Comparison of ENCODE assay signal across 11 cellular contexts in the genomic region with DNA sequence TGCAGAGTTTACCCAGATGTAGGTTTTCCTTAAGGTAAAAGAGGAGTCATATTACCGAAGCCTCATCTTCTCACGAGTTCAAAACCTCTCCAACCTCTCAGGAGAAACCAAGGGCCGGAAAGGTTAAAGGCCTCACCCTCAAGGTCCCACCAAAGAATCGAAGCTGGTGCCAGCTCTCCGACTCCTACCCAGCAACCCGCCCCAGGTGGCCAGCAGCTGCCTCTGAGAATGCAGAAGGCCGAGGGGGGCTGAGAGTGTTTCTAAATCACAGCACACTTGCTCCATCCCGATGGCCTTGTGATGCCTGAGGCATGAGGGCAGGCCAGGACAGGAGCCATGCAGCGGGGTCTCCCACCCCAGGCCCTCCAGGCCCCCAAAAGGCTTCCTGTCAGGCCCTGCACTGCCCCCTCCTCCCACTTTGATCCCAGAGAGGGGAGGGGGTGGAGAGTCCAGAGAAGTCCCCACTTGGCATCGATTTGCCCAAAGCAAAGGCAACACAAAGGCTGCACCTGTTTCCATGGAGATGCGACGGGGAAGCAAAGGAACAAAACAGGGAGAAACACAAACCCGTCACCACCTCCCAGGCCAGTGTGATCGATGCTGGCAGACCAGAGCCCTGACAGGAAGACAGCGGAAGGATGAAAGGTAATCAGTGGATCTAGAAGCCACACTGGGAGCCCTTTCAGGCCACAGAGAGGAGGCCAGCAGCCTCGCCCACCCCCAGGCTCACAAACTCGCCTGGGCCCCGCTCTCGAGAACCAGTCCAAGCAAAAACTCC. TPM values are rescaled to one million over a fixed set of nuclear protein-coding genes. Genes with fewer than 3 reads are reported as not detected.
A peak's percentile ranks its signal among the peaks of the same experiment; 100 is the strongest.
DNase-seq lines count a peak whose midpoint lies in the region; ATAC-seq, FAIRE-seq and TF ChIP-seq lines count a peak whose summit lies in the region.
"Had no signal": no experiment of that assay in that cellular context is flagged by ENCODE, and none has a peak within 500 bp of the region (broad histone marks: within the 10 kb centered on the region; RNA-seq: fewer than 3 reads in every experiment).

No MANE protein-coding gene starts in this region.

- H3K27ac Mint-ChIP-seq in osteocyte (ENCODE audit: unreplicated experiment): peak overlapping the region; percentile 59

- H3K4ac ChIP-seq in H1 (replicated peaks; ENCODE audit: insufficient read length, low read depth, low read length): no peak overlapping the region
- H3K4ac ChIP-seq in trophoblast cell (ENCODE audit: low read depth, low read length): no peak overlapping the region

- peak overlapping the region; percentile 68 for H3K27ac ChIP-seq in H1 (ENCODE audit: low read depth, low read length)
- H3K27ac ChIP-seq in PC-9: no peak overlapping the region
- H3K27ac ChIP-seq in trophoblast cell (ENCODE audit: low read depth, low read length): no peak overlapping the region

- no TSS peak for BruUV-seq in PC-9 (replicated peaks; lab: Mats Ljungman, UMichigan)

- H2BK120ac ChIP-seq in H1 (replicated peaks; ENCODE audit: low read depth, low read length) (no peak overlapping the region), trophoblast cell (ENCODE audit: insufficient read depth, low read length, poor library complexity) (no peak overlapping the region)

- TF ChIP-seq RAD21 in H1 (IDR thresholded peaks at IDR 0.05 in 1 of 2, conservative IDR thresholded peaks at IDR 0.05 in 1 of 2; ENCODE audit: low read depth in 2 of 2, low read length in 2 of 2): no peak

- H3K27me3 ChIP-seq in H1 (replicated peaks in 1 of 4; ENCODE audit: control insufficient read depth in 3 of 4, extremely low read depth in 1 of 4, insufficient read depth in 3 of 4, low read length in 3 of 4) (no peaks in the 10 kb centered on the region), PC-9 (ENCODE audit: insufficient read depth, low read depth) (no peaks in the 10 kb centered on the region), trophoblast cell (ENCODE audit: insufficient read depth, low read length) (no peaks in the 10 kb centered on the region)

- H3K79me1 ChIP-seq in H1 (ENCODE audit: low read depth, low read length) (0 out of 2 replicates have a peak, but pooled peaks cover under 1% of the 10 kb centered on the region), trophoblast cell (ENCODE audit: low read length) (no peaks in the 10 kb centered on the region)

- H3K36me3 ChIP-seq in H1 (ENCODE audit: control insufficient read depth in 2 of 4, insufficient read depth in 4 of 4, low read length in 3 of 4) (no peaks in the 10 kb centered on the region), PC-9 (ENCODE audit: low read depth) (no peaks in the 10 kb centered on the region), trophoblast cell (ENCODE audit: control insufficient read depth in 1 of 2, insufficient read depth in 2 of 2, low read length in 2 of 2) (no peaks in the 10 kb centered on the region)

- H3K79me2 ChIP-seq in H1 (ENCODE audit: control insufficient read depth in 1 of 2, insufficient read depth in 2 of 2, low read length in 2 of 2) (no peaks in the 10 kb centered on the region), PC-9 (ENCODE audit: low read depth) (peaks cover 7% of the 10 kb centered on the region; the same call in 1 of the 2 replicates), trophoblast cell (ENCODE audit: control insufficient read depth, insufficient read depth, low read length, poor library complexity) (no peaks in the 10 kb centered on the region)

- no peak overlapping the region for H3K23ac ChIP-seq in H1 (ENCODE audit: insufficient read length)
- no peak overlapping the region for H3K23ac ChIP-seq in trophoblast cell (ENCODE audit: low read length)

- intact Hi-C loops in PC-9 (cut with micrococcal nuclease; ENCODE audit: unreplicated experiment): no loop called here

- peak overlapping the region; percentile 74; the same call in 1 of the 2 replicates for H4K8ac ChIP-seq in H1 (ENCODE audit: extremely low read depth, insufficient read depth, low read length)
- no peak overlapping the region for H4K8ac ChIP-seq in trophoblast cell (ENCODE audit: low read depth, low read length)

- no peak overlapping the region for H4K5ac ChIP-seq in H1 (ENCODE audit: insufficient read length, low read depth, low read length)

- no peaks in the 10 kb centered on the region for H3K27me3 Mint-ChIP-seq in osteocyte (ENCODE audit: unreplicated experiment)

- H3K14ac ChIP-seq in H1 (ENCODE audit: insufficient read length) (no peak overlapping the region), trophoblast cell (ENCODE audit: low read length) (no peak overlapping the region)

- no peak overlapping the region for H3K56ac ChIP-seq in H1 (replicated peaks; ENCODE audit: insufficient read length, low read depth, low read length)

- H3K4me2 ChIP-seq in H1 (ENCODE audit: insufficient read depth in 1 of 2, low read depth in 2 of 2, low read length in 2 of 2) (peak overlapping the region; percentile 19 to 48; a peak in 3 of 4 replicates), PC-9 (no peak overlapping the region), trophoblast cell (ENCODE audit: low read length) (no peak overlapping the region)

- FAIRE-seq in H1 (lab: Jason Lieb, UNC): no peak
- FAIRE-seq: endothelial cell of umbilical vein had no signal

- no peaks in the 10 kb centered on the region for H3K23me2 ChIP-seq in H1 (ENCODE audit: low read depth, low read length)

- peak overlapping the region; percentile 67; the same call in 1 of the 2 replicates for H2BK15ac ChIP-seq in H1 (ENCODE audit: low read length)

- H2BK20ac ChIP-seq in H1 (ENCODE audit: low read length): no peak overlapping the region

- H2AK5ac ChIP-seq in H1 (ENCODE audit: low read depth, low read length) (peak overlapping the region; percentile 47; the same call in 1 of the 2 replicates), trophoblast cell (ENCODE audit: low read length) (no peak overlapping the region)

- ATAC-seq in HG03521 (IDR thresholded peaks at IDR 0.05; ENCODE audit: unreplicated experiment) (no peak), GM18907 (IDR thresholded peaks at IDR 0.05; ENCODE audit: unreplicated experiment) (no peak)

- POLR2A ChIA-PET in H1 (lab: Charles Lee; ENCODE audit: partially characterized antibody): interaction anchor here (0.8 to 1.8 kb wide), 6 partner anchors 10 to 55 kb away, joined by 3 to 5 read pairs (median 4); no protein-coding TSS in a partner anchor
- POLR2A ChIA-PET in PC-9 (lab: Charles Lee; ENCODE audit: unreplicated experiment): no interaction called here

- H3K4me3 Mint-ChIP-seq in osteocyte (ENCODE audit: unreplicated experiment): no peak overlapping the region

- H4K12ac ChIP-seq in trophoblast cell (ENCODE audit: low read depth, low read length): no peak overlapping the region

- no peak overlapping the region for H3K4me3 ChIP-seq in H1 (ENCODE audit: extremely low read depth in 1 of 4, insufficient read depth in 2 of 4, low read depth in 3 of 4, low read length in 4 of 4)
- no peak overlapping the region for H3K4me3 ChIP-seq in PC-9
- no peak overlapping the region for H3K4me3 ChIP-seq in trophoblast cell (ENCODE audit: low read depth, low read length)
- H3K4me3 ChIP-seq: mucosa of descending colon had no signal

- H2AFZ ChIP-seq in H1 (ENCODE audit: low read length): no peak overlapping the region
- no peak overlapping the region for H2AFZ ChIP-seq in PC-9
- no peak overlapping the region for H2AFZ ChIP-seq in trophoblast cell (ENCODE audit: insufficient read depth, low read length, poor library complexity)

- H2BK5ac ChIP-seq in H1 (ENCODE audit: low read depth, low read length) (no peak overlapping the region), trophoblast cell (ENCODE audit: low read depth, low read length, poor library complexity) (no peak overlapping the region)

- H3K9ac ChIP-seq in H1 (replicated peaks in 1 of 4; ENCODE audit: extremely low read depth in 1 of 4, low read depth in 3 of 4, low read length in 3 of 4) (peak overlapping the region in 2 of 4 experiments; percentile 28 to 61; a peak in 4 of 7 replicates), trophoblast cell (ENCODE audit: low read length) (no peak overlapping the region)

- H3K9me2 ChIP-seq in PC-9 (ENCODE audit: insufficient read depth): no peaks in the 10 kb centered on the region

- peaks cover 8 to 28% (median 17%) of the 10 kb centered on the region in 4 experiments; a peak in 6 of 7 replicates for H3K4me1 ChIP-seq in H1 (replicated peaks in 1 of 4; ENCODE audit: control insufficient read depth in 3 of 4, insufficient read depth in 4 of 4, low read length in 3 of 4)
- peaks cover 54% of the 10 kb centered on the region for H3K4me1 ChIP-seq in PC-9 (replicated peaks; ENCODE audit: insufficient read depth)
- peaks cover 12 to 19% of the 10 kb centered on the region in 2 experiments for H3K4me1 ChIP-seq in trophoblast cell (ENCODE audit: control insufficient read depth in 1 of 2, insufficient read depth in 2 of 2, low read length in 2 of 2)

- no peak for TF ChIP-seq EP300 in H1 (IDR thresholded peaks at IDR 0.05; ENCODE audit: borderline replicate concordance in 1 of 2, low read depth in 2 of 2, low read length in 2 of 2)

- H3K9me3 ChIP-seq in H1 (ENCODE audit: insufficient read depth in 2 of 2, low read depth in 1 of 2, low read length in 1 of 2) (no peaks in the 10 kb centered on the region), PC-9 (ENCODE audit: insufficient read depth, low read depth) (no peaks in the 10 kb centered on the region), trophoblast cell (ENCODE audit: insufficient read depth, low read depth, low read length) (no peaks in the 10 kb centered on the region)
- H3K9me3 ChIP-seq: mucosa of descending colon had no signal

- H3K4me1 Mint-ChIP-seq in osteocyte (ENCODE audit: unreplicated experiment): peaks cover 56% of the 10 kb centered on the region

- no peaks in the 10 kb centered on the region for H3K9me3 Mint-ChIP-seq in osteocyte (ENCODE audit: unreplicated experiment)

- DNase-seq in DMS153 treated with DMSO at 0.1 percent for 48 hours (lab: John Stamatoyannopoulos, UW; ENCODE audit: unreplicated experiment): peak; percentile 83
- peak; percentile 84 for DNase-seq in NCI-H2227 (lab: John Stamatoyannopoulos, UW; ENCODE audit: unreplicated experiment)
- DNase-seq in H1 (ENCODE audit: low read depth in 1 of 2, low spot score in 2 of 2): peak in 1 of 2 experiments; percentile 72
- no peak for DNase-seq in osteocyte (ENCODE audit: extremely low spot score, unreplicated experiment)
- no peak for DNase-seq in PC-9
- DNase-seq in trophoblast cell: no peak
- DNase-seq: EL had no signal

- H4K20me1 ChIP-seq in H1 (replicated peaks in 1 of 2; ENCODE audit: control insufficient read depth in 1 of 2, insufficient read depth in 2 of 2, low read length in 2 of 2) (no peaks in the 10 kb centered on the region), PC-9 (ENCODE audit: insufficient read depth) (0 out of 2 replicates have a peak, but pooled peaks cover 3% of the 10 kb centered on the region)

- TF ChIP-seq CTCF in H1 (IDR thresholded peaks at IDR 0.05; ENCODE audit: control extremely low read depth in 1 of 3, insufficient read depth in 1 of 3, low read depth in 1 of 3, low read length in 3 of 3) (no peak), osteocyte (IDR thresholded peaks at IDR 0.05) (no peak), PC-9 (conservative IDR thresholded peaks at IDR 0.05) (no peak)

- H2BK12ac ChIP-seq in H1 (ENCODE audit: low read depth, low read length) (peak overlapping the region; percentile 90), trophoblast cell (ENCODE audit: low read length) (no peak overlapping the region)

- CTCF ChIA-PET in H1 (lab: Charles Lee; ENCODE audit: partially characterized antibody) (interaction anchor here (1.0 to 2.8 kb wide), 7 partner anchors 11 to 57 kb away, joined by 3 to 22 read pairs (median 4); partner anchors contain the start of gene CUEDC1), PC-9 (lab: Charles Lee) (interaction anchor here (0.6 kb wide), 1 partner anchor 29 kb away, joined by 5 read pairs; no protein-coding TSS in a partner anchor)

- H3K36me3 Mint-ChIP-seq in osteocyte (ENCODE audit: unreplicated experiment): peaks cover 2% of the 10 kb centered on the region

- peaks cover 34% of the 10 kb centered on the region; the same call in 1 of the 2 replicates for H3F3A ChIP-seq in PC-9 (ENCODE audit: insufficient read depth, low read depth)

- 63% methylated on average over 19 of the region's 19 CpGs; no CpG with 5 or more reads in 1 of the 2 experiments for WGBS in H1 (ENCODE audit: extremely low coverage in 1 of 2, insufficient coverage in 1 of 2, insufficient read length in 1 of 2, insufficient replicate concordance in 2 of 2, low coverage in 1 of 2, low lambda C conversion rate in 2 of 2, missing lambda C conversion rate in 1 of 2), 2 experiments
- WGBS in trophoblast cell (ENCODE audit: extremely low coverage, insufficient coverage, insufficient read length): no CpG with 5 or more reads among the region's 19 CpGs

- peak overlapping the region; percentile 62; the same call in 1 of the 2 replicates for H3K18ac ChIP-seq in H1 (ENCODE audit: extremely low read depth, low read length)
- no peak overlapping the region for H3K18ac ChIP-seq in trophoblast cell (ENCODE audit: low read length)

- TF ChIP-seq POLR2A in H1 (IDR thresholded peaks at IDR 0.05; ENCODE audit: control extremely low read depth in 1 of 2, low read depth in 2 of 2, low read length in 2 of 2): no peak

- H4K91ac ChIP-seq in H1 (replicated peaks; ENCODE audit: insufficient read length, low read length) (no peak overlapping the region), trophoblast cell (ENCODE audit: low read depth, low read length) (no peak overlapping the region)

RNA-seq across cellular contexts. Expression of gene CUEDC1, which starts 39.0 kb away (rescaled TPM):
- 7.8 and 10.7 TPM in 2 replicates for total RNA-seq in H1 (2021; fragmentation: NEBNext Ultra II Directional; extraction: Animal tissue kit (Norgen Biotek cat#: 25700))
- polyA plus RNA-seq in H1 (2011; rRNA removed): 4.0 and 6.7 TPM in 2 replicates
- polyA plus RNA-seq in H1 (2011; cell fraction: cytosol; rRNA removed): 5.2 TPM
- 12.0 TPM for polyA plus RNA-seq in H1 (2011; cell fraction: nucleus; rRNA removed)
- polyA plus RNA-seq in H1 (2012, experiment 1 of 2): 3.4 to 9.6 TPM (median 7.3 TPM) in 4 replicates
- 4.9 TPM for polyA plus RNA-seq in H1 (2012, experiment 2 of 2)
- 5.8 TPM for polyA plus RNA-seq in H1 (2013, experiment 1 of 2)
- 5.8 TPM for polyA plus RNA-seq in H1 (2013, experiment 2 of 2)
- 4.1 and 5.1 TPM in 2 replicates for polyA minus RNA-seq in H1 (2011; rRNA and poly(A)+ RNA removed)
- 2.2 TPM for polyA minus RNA-seq in H1 (2011; cell fraction: cytosol; rRNA and poly(A)+ RNA removed)
- polyA minus RNA-seq in H1 (2011; cell fraction: nucleus; rRNA and poly(A)+ RNA removed): 4.1 TPM
- 34.7 and 38.4 TPM in 2 replicates for total RNA-seq in osteocyte
- 60.7 and 61.4 TPM in 2 replicates for total RNA-seq in PC-9 (2021)
- 12.4 and 13.0 TPM in 2 replicates for polyA plus RNA-seq in trophoblast cell (2013)

Comparison
In these comparisons a context has a peak if more than half of its experiments do, and no peak if none do; other contexts are left out.
1. DNase-seq: peak in DMS153 treated with DMSO at 0.1 percent for 48 hours (single experiment) and NCI-H2227 (single experiment); none in osteocyte (single experiment), PC-9 (0 of 2) and trophoblast cell (0 of 2).
2. H3K4me2 ChIP-seq: peak in H1 (2 of 2); none in PC-9 (single experiment) and trophoblast cell (single experiment).